In genomic region chr5:55308254-55308836, GRCh38 we compare ENCODE assay signal across 8 cellular contexts. TPM values are rescaled to one million over a fixed set of nuclear protein-coding genes. Genes with fewer than 3 reads are reported as not detected.
DNase-seq lines count a peak whose midpoint lies in the region; ATAC-seq and TF ChIP-seq lines count a peak whose summit lies in the region.

No MANE protein-coding gene starts in this region.

- peak overlapping the region; percentile 92 to 99 for H3K27ac ChIP-seq in esophagus (ENCODE audit: low read depth in 2 of 2, low read length in 1 of 2)
- H3K27ac ChIP-seq in ovary = peak overlapping the region; percentile 90 to 96

- no peaks in the 10 kb centered on the region for H3K4me1 ChIP-seq in esophagus (ENCODE audit: control insufficient read depth in 2 of 2, insufficient read depth in 2 of 2, low read length in 1 of 2)
- peaks cover 5% of the 10 kb centered on the region for H3K4me1 ChIP-seq in ovary (ENCODE audit: insufficient read depth)

- intact Hi-C loops in ovary (cut with DNase I) = no loop called here

- 0 to 1% methylated on average over 13 of the region's 13 CpGs for WGBS in esophagus, 2 donors
- 0 to 1% (median 1%) methylated on average over 13 of the region's 13 CpGs for WGBS in ovary, 3 donors

- H3K4me3 ChIP-seq in esophagus (ENCODE audit: low read depth in 1 of 2, low read length in 2 of 2) = peak overlapping the region; percentile 73 to 84
- H3K4me3 ChIP-seq in ovary = peak overlapping the region; percentile 62

- no peak for TF ChIP-seq CTCF in ovary (IDR thresholded peaks at IDR 0.05)

- H3K36me3 ChIP-seq in esophagus (ENCODE audit: control insufficient read depth in 2 of 2, insufficient read depth in 2 of 2, low read length in 1 of 2) (no peaks in the 10 kb centered on the region), ovary (no peaks in the 10 kb centered on the region)

- H3K9me3 ChIP-seq in esophagus (ENCODE audit: control insufficient read depth in 2 of 2, insufficient read depth in 1 of 2, low read depth in 1 of 2, low read length in 1 of 2) (no peaks in the 10 kb centered on the region), ovary (no peaks in the 10 kb centered on the region)

- ATAC-seq in HG03064 (IDR thresholded peaks at IDR 0.05; ENCODE audit: low read depth, unreplicated experiment) (peak; percentile 8), HG03565 (IDR thresholded peaks at IDR 0.05; ENCODE audit: unreplicated experiment) (no peak)

- peak; percentile 3 for DNase-seq in activated T-cell treated with anti-CD3 and anti-CD28 coated beads for 48 hours (ENCODE audit: low read depth)
- DNase-seq in activated T-cell treated with anti-CD3 and anti-CD28 coated beads, Interleukin-2, amount 50 U/mL, for 1 hour = no peak
- peak; percentile 53 for DNase-seq in SKM-1 (lab: John Stamatoyannopoulos, UW; ENCODE audit: unreplicated experiment)
- DNase-seq in ovary = peak in 1 of 5 donors; percentile 9
- no peak for DNase-seq in NCI-H1436 treated with DMSO at 0.1 percent for 48 hours (lab: John Stamatoyannopoulos, UW)

- no peak for TF ChIP-seq EP300 in ovary (IDR thresholded peaks at IDR 0.05)

- H3K27me3 ChIP-seq in esophagus (ENCODE audit: control insufficient read depth in 1 of 2, insufficient read depth in 2 of 2, low read length in 2 of 2) = no peaks in the 10 kb centered on the region
- no peaks in the 10 kb centered on the region for H3K27me3 ChIP-seq in ovary

- TF ChIP-seq POLR2A in ovary (IDR thresholded peaks at IDR 0.05) = no peak

RNA-seq across cellular contexts. Expression of gene MTREX, which starts 0.6 kb away (rescaled TPM):
- polyA plus RNA-seq in esophagus (10 to 100 TPM; 19.1 to 21.2 TPM), ovary (10 to 100 TPM; 24.3 to 39.1 TPM)
- 10 to 100 TPM; 56.8 to 65.3 (median 62.6) TPM for total RNA-seq in ovary

RNA-seq across cellular contexts. Expression of gene DHX29, which starts 0.9 kb away (rescaled TPM):
- polyA plus RNA-seq in esophagus (10 to 100 TPM in 1 of 2 donors, 1 to 10 TPM in 1; 5.0 to 11.0 TPM), ovary (10 to 100 TPM; 13.1 to 14.1 TPM)
- 10 to 100 TPM; 18.4 to 25.2 (median 21.5) TPM for total RNA-seq in ovary

Comparison
In these comparisons a context has a peak if more than half of its experiments do, and no peak if none do; other contexts are left out.
1. DNase-seq: peak in activated T-cell treated with anti-CD3 and anti-CD28 coated beads for 48 hours (single experiment) and SKM-1 (single experiment); none in activated T-cell treated with anti-CD3 and anti-CD28 coated beads, Interleukin-2, amount 50 U/mL, for 1 hour (single experiment) and NCI-H1436 treated with DMSO at 0.1 percent for 48 hours (single experiment).